Comparison of ENCODE assay signal across 1 cellular context in genomic region chr1:10673305-10673704, GRCh38.
TF ChIP-seq lines count a peak whose summit lies in the region.

No MANE protein-coding gene starts in this region.

TF ChIP-seq in H1, 55 proteins besides CTCF, POLR2A, EP300 and RAD21 (continued from another document):
- TF ChIP-seq ATF3 (IDR thresholded peaks at IDR 0.05; ENCODE audit: insufficient read depth, low read depth, low read length) = no peak
- no peak for TF ChIP-seq KDM5A (IDR thresholded peaks at IDR 0.05; ENCODE audit: low read length)
- no peak for TF ChIP-seq SUZ12 (IDR thresholded peaks at IDR 0.05; ENCODE audit: low read length)
- no peak for TF ChIP-seq TCF12 (IDR thresholded peaks at IDR 0.05; ENCODE audit: low read depth, low read length)
- no peak for TF ChIP-seq CREB1 (IDR thresholded peaks at IDR 0.05)
- TF ChIP-seq USF2 (IDR thresholded peaks at IDR 0.05; ENCODE audit: low read length) = no peak
- no peak for TF ChIP-seq BRCA1 (IDR thresholded peaks at IDR 0.05; ENCODE audit: low read depth, low read length)
- no peak for TF ChIP-seq HDAC6 (IDR thresholded peaks at IDR 0.05; ENCODE audit: low read depth, low read length)
- no peak for TF ChIP-seq TEAD4 (IDR thresholded peaks at IDR 0.05; ENCODE audit: low read depth, low read length)
- no peak for TF ChIP-seq ASH2L (IDR thresholded peaks at IDR 0.05; ENCODE audit: low read length)
- TF ChIP-seq NRF1 (IDR thresholded peaks at IDR 0.05; ENCODE audit: low read depth, low read length) = no peak
- TF ChIP-seq GTF2F1 (IDR thresholded peaks at IDR 0.05; ENCODE audit: borderline replicate concordance, low read depth, low read length) = no peak
- TF ChIP-seq POLR2AphosphoS5 (IDR thresholded peaks at IDR 0.05; ENCODE audit: low read depth, low read length) = no peak
- no peak for TF ChIP-seq CHD1 (IDR thresholded peaks at IDR 0.05; ENCODE audit: low read depth, low read length)
- no peak for TF ChIP-seq EGR1 (IDR thresholded peaks at IDR 0.05; ENCODE audit: borderline replicate concordance, low read depth, low read length)
